In the genomic region with DNA sequence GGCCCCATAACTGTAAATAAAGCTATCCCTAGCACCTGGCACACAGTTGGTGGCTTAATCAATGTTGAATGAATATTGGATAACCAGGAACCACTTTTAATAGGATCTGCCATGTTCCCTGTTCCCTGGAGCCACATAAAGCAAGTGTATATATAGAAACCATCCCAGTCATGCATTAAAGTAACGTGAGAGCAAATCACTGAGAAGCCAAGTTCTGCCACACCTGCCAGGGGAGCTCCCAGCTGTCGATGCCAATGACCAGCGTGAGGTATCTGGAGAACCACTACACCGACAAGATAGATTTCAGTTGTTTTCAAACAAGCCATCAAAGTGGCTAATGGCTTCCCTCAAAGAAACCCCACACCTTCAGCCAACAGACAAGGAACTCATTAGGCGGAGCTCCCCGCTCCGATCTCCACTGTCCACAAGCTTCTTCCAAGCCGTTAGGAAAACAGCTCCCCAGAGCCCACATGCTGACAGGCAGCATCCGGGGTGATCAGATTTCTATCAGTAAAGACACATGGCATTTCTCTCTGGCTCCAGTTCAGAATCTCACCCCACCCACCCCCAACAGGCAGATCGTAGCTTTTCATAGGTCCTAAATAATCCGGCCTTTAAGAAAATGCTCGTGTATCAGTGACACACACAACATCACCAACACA, we compare ENCODE assay signal across 1 cellular context.
TF ChIP-seq lines count a peak whose summit lies in the region.

No MANE protein-coding gene starts in this region.

TF ChIP-seq in K562, 482 proteins besides CTCF, POLR2A, EP300 and RAD21 (continued from another document):
- TF ChIP-seq ELK1 (CRISPR knock-in tag; IDR thresholded peaks at IDR 0.05) (no peak), ZBTB5 (IDR thresholded peaks at IDR 0.05) (no peak), HDAC8 (tag; IDR thresholded peaks at IDR 0.05) (no peak), MAX (CRISPR knock-in tag; IDR thresholded peaks at IDR 0.05) (no peak), ZNF165 (CRISPR knock-in tag; IDR thresholded peaks at IDR 0.05; ENCODE audit: borderline replicate concordance) (no peak), SMC3 (conservative IDR thresholded peaks at IDR 0.05; ENCODE audit: insufficient read depth, low read depth, low read length) (no peak)
- TF ChIP-seq, protein P1, sequence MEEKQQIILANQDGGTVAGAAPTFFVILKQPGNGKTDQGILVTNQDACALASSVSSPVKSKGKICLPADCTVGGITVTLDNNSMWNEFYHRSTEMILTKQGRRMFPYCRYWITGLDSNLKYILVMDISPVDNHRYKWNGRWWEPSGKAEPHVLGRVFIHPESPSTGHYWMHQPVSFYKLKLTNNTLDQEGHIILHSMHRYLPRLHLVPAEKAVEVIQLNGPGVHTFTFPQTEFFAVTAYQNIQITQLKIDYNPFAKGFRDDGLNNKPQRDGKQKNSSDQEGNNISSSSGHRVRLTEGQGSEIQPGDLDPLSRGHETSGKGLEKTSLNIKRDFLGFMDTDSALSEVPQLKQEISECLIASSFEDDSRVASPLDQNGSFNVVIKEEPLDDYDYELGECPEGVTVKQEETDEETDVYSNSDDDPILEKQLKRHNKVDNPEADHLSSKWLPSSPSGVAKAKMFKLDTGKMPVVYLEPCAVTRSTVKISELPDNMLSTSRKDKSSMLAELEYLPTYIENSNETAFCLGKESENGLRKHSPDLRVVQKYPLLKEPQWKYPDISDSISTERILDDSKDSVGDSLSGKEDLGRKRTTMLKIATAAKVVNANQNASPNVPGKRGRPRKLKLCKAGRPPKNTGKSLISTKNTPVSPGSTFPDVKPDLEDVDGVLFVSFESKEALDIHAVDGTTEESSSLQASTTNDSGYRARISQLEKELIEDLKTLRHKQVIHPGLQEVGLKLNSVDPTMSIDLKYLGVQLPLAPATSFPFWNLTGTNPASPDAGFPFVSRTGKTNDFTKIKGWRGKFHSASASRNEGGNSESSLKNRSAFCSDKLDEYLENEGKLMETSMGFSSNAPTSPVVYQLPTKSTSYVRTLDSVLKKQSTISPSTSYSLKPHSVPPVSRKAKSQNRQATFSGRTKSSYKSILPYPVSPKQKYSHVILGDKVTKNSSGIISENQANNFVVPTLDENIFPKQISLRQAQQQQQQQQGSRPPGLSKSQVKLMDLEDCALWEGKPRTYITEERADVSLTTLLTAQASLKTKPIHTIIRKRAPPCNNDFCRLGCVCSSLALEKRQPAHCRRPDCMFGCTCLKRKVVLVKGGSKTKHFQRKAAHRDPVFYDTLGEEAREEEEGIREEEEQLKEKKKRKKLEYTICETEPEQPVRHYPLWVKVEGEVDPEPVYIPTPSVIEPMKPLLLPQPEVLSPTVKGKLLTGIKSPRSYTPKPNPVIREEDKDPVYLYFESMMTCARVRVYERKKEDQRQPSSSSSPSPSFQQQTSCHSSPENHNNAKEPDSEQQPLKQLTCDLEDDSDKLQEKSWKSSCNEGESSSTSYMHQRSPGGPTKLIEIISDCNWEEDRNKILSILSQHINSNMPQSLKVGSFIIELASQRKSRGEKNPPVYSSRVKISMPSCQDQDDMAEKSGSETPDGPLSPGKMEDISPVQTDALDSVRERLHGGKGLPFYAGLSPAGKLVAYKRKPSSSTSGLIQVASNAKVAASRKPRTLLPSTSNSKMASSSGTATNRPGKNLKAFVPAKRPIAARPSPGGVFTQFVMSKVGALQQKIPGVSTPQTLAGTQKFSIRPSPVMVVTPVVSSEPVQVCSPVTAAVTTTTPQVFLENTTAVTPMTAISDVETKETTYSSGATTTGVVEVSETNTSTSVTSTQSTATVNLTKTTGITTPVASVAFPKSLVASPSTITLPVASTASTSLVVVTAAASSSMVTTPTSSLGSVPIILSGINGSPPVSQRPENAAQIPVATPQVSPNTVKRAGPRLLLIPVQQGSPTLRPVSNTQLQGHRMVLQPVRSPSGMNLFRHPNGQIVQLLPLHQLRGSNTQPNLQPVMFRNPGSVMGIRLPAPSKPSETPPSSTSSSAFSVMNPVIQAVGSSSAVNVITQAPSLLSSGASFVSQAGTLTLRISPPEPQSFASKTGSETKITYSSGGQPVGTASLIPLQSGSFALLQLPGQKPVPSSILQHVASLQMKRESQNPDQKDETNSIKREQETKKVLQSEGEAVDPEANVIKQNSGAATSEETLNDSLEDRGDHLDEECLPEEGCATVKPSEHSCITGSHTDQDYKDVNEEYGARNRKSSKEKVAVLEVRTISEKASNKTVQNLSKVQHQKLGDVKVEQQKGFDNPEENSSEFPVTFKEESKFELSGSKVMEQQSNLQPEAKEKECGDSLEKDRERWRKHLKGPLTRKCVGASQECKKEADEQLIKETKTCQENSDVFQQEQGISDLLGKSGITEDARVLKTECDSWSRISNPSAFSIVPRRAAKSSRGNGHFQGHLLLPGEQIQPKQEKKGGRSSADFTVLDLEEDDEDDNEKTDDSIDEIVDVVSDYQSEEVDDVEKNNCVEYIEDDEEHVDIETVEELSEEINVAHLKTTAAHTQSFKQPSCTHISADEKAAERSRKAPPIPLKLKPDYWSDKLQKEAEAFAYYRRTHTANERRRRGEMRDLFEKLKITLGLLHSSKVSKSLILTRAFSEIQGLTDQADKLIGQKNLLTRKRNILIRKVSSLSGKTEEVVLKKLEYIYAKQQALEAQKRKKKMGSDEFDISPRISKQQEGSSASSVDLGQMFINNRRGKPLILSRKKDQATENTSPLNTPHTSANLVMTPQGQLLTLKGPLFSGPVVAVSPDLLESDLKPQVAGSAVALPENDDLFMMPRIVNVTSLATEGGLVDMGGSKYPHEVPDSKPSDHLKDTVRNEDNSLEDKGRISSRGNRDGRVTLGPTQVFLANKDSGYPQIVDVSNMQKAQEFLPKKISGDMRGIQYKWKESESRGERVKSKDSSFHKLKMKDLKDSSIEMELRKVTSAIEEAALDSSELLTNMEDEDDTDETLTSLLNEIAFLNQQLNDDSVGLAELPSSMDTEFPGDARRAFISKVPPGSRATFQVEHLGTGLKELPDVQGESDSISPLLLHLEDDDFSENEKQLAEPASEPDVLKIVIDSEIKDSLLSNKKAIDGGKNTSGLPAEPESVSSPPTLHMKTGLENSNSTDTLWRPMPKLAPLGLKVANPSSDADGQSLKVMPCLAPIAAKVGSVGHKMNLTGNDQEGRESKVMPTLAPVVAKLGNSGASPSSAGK (IDR thresholded peaks at IDR 0.05), result 0 out of 2 replicates have a peak, but pooled peaks have one; percentile 13
- TF ChIP-seq, protein P2, sequence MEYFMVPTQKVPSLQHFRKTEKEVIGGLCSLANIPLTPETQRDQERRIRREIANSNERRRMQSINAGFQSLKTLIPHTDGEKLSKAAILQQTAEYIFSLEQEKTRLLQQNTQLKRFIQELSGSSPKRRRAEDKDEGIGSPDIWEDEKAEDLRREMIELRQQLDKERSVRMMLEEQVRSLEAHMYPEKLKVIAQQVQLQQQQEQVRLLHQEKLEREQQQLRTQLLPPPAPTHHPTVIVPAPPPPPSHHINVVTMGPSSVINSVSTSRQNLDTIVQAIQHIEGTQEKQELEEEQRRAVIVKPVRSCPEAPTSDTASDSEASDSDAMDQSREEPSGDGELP (CRISPR knock-in tag; IDR thresholded peaks at IDR 0.05; ENCODE audit: borderline replicate concordance), result no peak
- TF ChIP-seq, protein P3, sequence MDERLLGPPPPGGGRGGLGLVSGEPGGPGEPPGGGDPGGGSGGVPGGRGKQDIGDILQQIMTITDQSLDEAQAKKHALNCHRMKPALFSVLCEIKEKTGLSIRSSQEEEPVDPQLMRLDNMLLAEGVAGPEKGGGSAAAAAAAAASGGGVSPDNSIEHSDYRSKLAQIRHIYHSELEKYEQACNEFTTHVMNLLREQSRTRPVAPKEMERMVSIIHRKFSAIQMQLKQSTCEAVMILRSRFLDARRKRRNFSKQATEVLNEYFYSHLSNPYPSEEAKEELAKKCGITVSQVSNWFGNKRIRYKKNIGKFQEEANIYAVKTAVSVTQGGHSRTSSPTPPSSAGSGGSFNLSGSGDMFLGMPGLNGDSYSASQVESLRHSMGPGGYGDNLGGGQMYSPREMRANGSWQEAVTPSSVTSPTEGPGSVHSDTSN (CRISPR knock-in tag; IDR thresholded peaks at IDR 0.05; ENCODE audit: low read depth), result no peak
- TF ChIP-seq, protein P3 (tag; conservative IDR thresholded peaks at IDR 0.05; ENCODE audit: low read depth), result 0 out of 2 replicates have a peak, but pooled peaks have one; percentile 25
- TF ChIP-seq, protein P4, sequence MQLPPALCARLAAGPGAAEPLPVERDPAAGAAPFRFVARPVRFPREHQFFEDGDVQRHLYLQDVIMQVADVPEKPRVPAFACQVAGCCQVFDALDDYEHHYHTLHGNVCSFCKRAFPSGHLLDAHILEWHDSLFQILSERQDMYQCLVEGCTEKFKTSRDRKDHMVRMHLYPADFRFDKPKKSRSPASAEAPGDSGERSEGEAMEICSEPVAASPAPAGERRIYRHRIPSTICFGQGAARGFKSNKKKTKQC (CRISPR knock-in tag; IDR thresholded peaks at IDR 0.05), result no peak
